In genomic region chr20:33730946-33731692, GRCh38 we compare ENCODE assay signal across 8 cellular contexts. TPM values are rescaled to one million over a fixed set of nuclear protein-coding genes. Genes with fewer than 3 reads are reported as not detected.
DNase-seq lines count a peak whose midpoint lies in the region; ATAC-seq, FAIRE-seq and TF ChIP-seq lines count a peak whose summit lies in the region.

No MANE protein-coding gene starts in this region.

- no peaks in the 10 kb centered on the region for H3K27me3 ChIP-seq in HCT116 (ENCODE audit: insufficient read depth, low read length)
- no peaks in the 10 kb centered on the region for H3K27me3 ChIP-seq in iPS DF 6.9 (ENCODE audit: control insufficient read depth, insufficient read depth, low read length)
- no peaks in the 10 kb centered on the region for H3K27me3 ChIP-seq in spleen (replicated peaks in 1 of 7)

- CTCF ChIA-PET in HCT116 (lab: Charles Lee), result no interaction called here

- H3K9ac ChIP-seq in HCT116 (ENCODE audit: low read length), result peak overlapping the region; percentile 49

- ATAC-seq in HCT116 (no peak), GM19455 (IDR thresholded peaks at IDR 0.05; ENCODE audit: unreplicated experiment) (no peak)

- H3K79me2 ChIP-seq in HCT116 (ENCODE audit: insufficient read depth, low read length), result peaks cover 11% of the 10 kb centered on the region; the same call in 1 of the 2 replicates

- no peaks in the 10 kb centered on the region for H3K9me2 ChIP-seq in HCT116 (ENCODE audit: insufficient read depth)

- H3K4me3 ChIP-seq in HCT116 (replicated peaks in 1 of 2; ENCODE audit: low read depth in 1 of 2, low read length in 2 of 2), result peak overlapping the region; percentile 41 to 51
- peak overlapping the region; percentile 15; the same call in 1 of the 2 replicates for H3K4me3 ChIP-seq in iPS DF 6.9 (ENCODE audit: low read length)
- peak overlapping the region; percentile 12 to 77 (median 53) for H3K4me3 ChIP-seq in spleen

- TF ChIP-seq POLR2A in HCT116 (IDR thresholded peaks at IDR 0.05; ENCODE audit: borderline replicate concordance, extremely low read depth, insufficient read depth, insufficient read length), result no peak
- no peak for TF ChIP-seq POLR2A in spleen (IDR thresholded peaks at IDR 0.05)

- peaks cover 18% of the 10 kb centered on the region for H3K4me1 Mint-ChIP-seq in activated T-helper 2 cell treated with anti-CD3 and anti-CD28 coated beads, Interferon-gamma antibody, Interleukin-2, Interleukin-4, amounts not matched to agents 10 μg/mL and 5 μg/mL and 100 μg/mL, durations not matched to agents 14 hours and 24 hours and 36 hours (ENCODE audit: low read depth)

- H3K4me2 ChIP-seq in HCT116 (ENCODE audit: low read length), result peak overlapping the region; percentile 73

- peaks cover 13% of the 10 kb centered on the region for H3K36me3 Mint-ChIP-seq in activated T-helper 2 cell treated with anti-CD3 and anti-CD28 coated beads, Interferon-gamma antibody, Interleukin-2, Interleukin-4, amounts not matched to agents 10 μg/mL and 5 μg/mL and 100 μg/mL, durations not matched to agents 14 hours and 24 hours and 36 hours (ENCODE audit: low read depth)

- intact Hi-C loops in HCT116 (cut with micrococcal nuclease), result loop anchor here (2.0 kb wide), 1 partner anchor 274 kb away; no protein-coding TSS in a partner anchor
- intact Hi-C loops in activated T-helper 2 cell treated with anti-CD3 and anti-CD28 coated beads, Interferon-gamma antibody, Interleukin-2, Interleukin-4, amounts not matched to agents 10 μg/mL and 5 μg/mL and 100 μg/mL, durations not matched to agents 14 hours and 24 hours and 36 hours (cut with micrococcal nuclease), result no loop called here
- intact Hi-C loops in spleen (cut with DNase I; ENCODE audit: low total_unique reads), result loop anchor here (10.0 kb wide), 1 partner anchor 104 kb away; no protein-coding TSS in a partner anchor

- H3K4me1 ChIP-seq in HCT116 (ENCODE audit: control insufficient read depth in 1 of 2, insufficient read depth in 2 of 2, low read length in 2 of 2), result peaks cover 23 to 30% of the 10 kb centered on the region in 2 experiments
- H3K4me1 ChIP-seq in iPS DF 6.9 (ENCODE audit: control insufficient read depth, insufficient read depth, low read length), result no peaks in the 10 kb centered on the region
- peaks cover 9 to 41% (median 29%) of the 10 kb centered on the region in 6 donors for H3K4me1 ChIP-seq in spleen

- H2AFZ ChIP-seq in HCT116 (ENCODE audit: low read depth, low read length, poor library complexity, severe bottlenecking), result peak overlapping the region; percentile 86

- TF ChIP-seq RAD21 in HCT116 (IDR thresholded peaks at IDR 0.05; ENCODE audit: low read depth), result no peak

- FAIRE-seq in HTR-8/SVneo (lab: Jason Lieb, UNC), result no peak

- H3K27me3 Mint-ChIP-seq in activated T-helper 2 cell treated with anti-CD3 and anti-CD28 coated beads, Interferon-gamma antibody, Interleukin-2, Interleukin-4, amounts not matched to agents 10 μg/mL and 5 μg/mL and 100 μg/mL, durations not matched to agents 14 hours and 24 hours and 36 hours (ENCODE audit: low read depth), result no peaks in the 10 kb centered on the region

- no TSS peak for BruUV-seq in HCT116 (replicated peaks; lab: Mats Ljungman, UMichigan)

- RAD21 ChIA-PET in HCT116 (lab: Charles Lee; ENCODE audit: low non-redundant PET in 1 of 2, low total read pairs in 2 of 2, uncharacterized antibody in 2 of 2, unreplicated experiment in 2 of 2), result no interaction called here

- peaks cover 0 to 2% of the 10 kb centered on the region in 2 experiments; a peak in 2 of 4 replicates for H3K9me3 ChIP-seq in HCT116 (ENCODE audit: control insufficient read depth in 1 of 2, insufficient read depth in 1 of 2, low read depth in 1 of 2, low read length in 2 of 2)
- H3K9me3 ChIP-seq in iPS DF 6.9 (ENCODE audit: control insufficient read depth, insufficient read depth, low read length), result no peaks in the 10 kb centered on the region
- H3K9me3 ChIP-seq in spleen, result peaks cover 0 to 8% (median 5%) of the 10 kb centered on the region in 8 donors

- H3K9me3 Mint-ChIP-seq in activated T-helper 2 cell treated with anti-CD3 and anti-CD28 coated beads, Interferon-gamma antibody, Interleukin-2, Interleukin-4, amounts not matched to agents 10 μg/mL and 5 μg/mL and 100 μg/mL, durations not matched to agents 14 hours and 24 hours and 36 hours, result peaks cover 7% of the 10 kb centered on the region

- peak overlapping the region; percentile 87 for H3K4me3 Mint-ChIP-seq in activated T-helper 2 cell treated with anti-CD3 and anti-CD28 coated beads, Interferon-gamma antibody, Interleukin-2, Interleukin-4, amounts not matched to agents 10 μg/mL and 5 μg/mL and 100 μg/mL, durations not matched to agents 14 hours and 24 hours and 36 hours (ENCODE audit: low read depth)

- peak overlapping the region; percentile 83 for H3K27ac ChIP-seq in HCT116 (ENCODE audit: low read depth, low read length)
- H3K27ac ChIP-seq in iPS DF 6.9 (ENCODE audit: low read length), result no peak overlapping the region
- peak overlapping the region; percentile 87 to 98 (median 95) for H3K27ac ChIP-seq in spleen

- TF ChIP-seq CTCF in HCT116 (IDR thresholded peaks at IDR 0.05 in 2 of 3, conservative IDR thresholded peaks at IDR 0.05 in 1 of 3; ENCODE audit: borderline replicate concordance in 1 of 3, insufficient read depth in 1 of 3, low read depth in 2 of 3, low read length in 2 of 3), result no peak
- TF ChIP-seq CTCF in spleen (IDR thresholded peaks at IDR 0.05 in 8 of 11, conservative IDR thresholded peaks at IDR 0.05 in 3 of 11), result no peak

- H3K36me3 ChIP-seq in HCT116 (ENCODE audit: control insufficient read depth in 1 of 2, insufficient read depth in 2 of 2, low read length in 2 of 2), result no peaks in the 10 kb centered on the region
- no peaks in the 10 kb centered on the region for H3K36me3 ChIP-seq in iPS DF 6.9 (ENCODE audit: control insufficient read depth, insufficient read depth, low read length)
- peaks cover 0 to under 1% (median 0%) of the 10 kb centered on the region in 6 donors for H3K36me3 ChIP-seq in spleen

- H4K20me1 ChIP-seq in HCT116 (ENCODE audit: insufficient read depth), result no peaks in the 10 kb centered on the region

- POLR2A ChIA-PET in HCT116 (lab: Charles Lee), result no interaction called here

- H3K27ac Mint-ChIP-seq in activated T-helper 2 cell treated with anti-CD3 and anti-CD28 coated beads, Interferon-gamma antibody, Interleukin-2, Interleukin-4, amounts not matched to agents 10 μg/mL and 5 μg/mL and 100 μg/mL, durations not matched to agents 14 hours and 24 hours and 36 hours, result peak overlapping the region; percentile 94

- no CpG with 5 or more reads among the region's 18 CpGs for WGBS in iPS DF 6.9 (ENCODE audit: insufficient coverage, insufficient read length)
- 80 to 82% (median 82%) methylated on average over 18 of the region's 18 CpGs for WGBS in spleen, 5 donors

- DNase-seq in HCT116 (ENCODE audit: low read depth, low spot score), result no peak
- no peak for DNase-seq in activated T-helper 2 cell treated with anti-CD3 and anti-CD28 coated beads, Interferon-gamma antibody, Interleukin-2, Interleukin-4, amounts not matched to agents 10 μg/mL and 5 μg/mL and 100 μg/mL, durations not matched to agents 14 hours and 24 hours and 36 hours (ENCODE audit: low spot score)
- no peak for DNase-seq in iPS DF 6.9 (ENCODE audit: low read depth, low spot score)
- DNase-seq in spleen, result no peak
- no peak for DNase-seq in HTR-8/SVneo (ENCODE audit: insufficient read length, low spot score)
- no peak for DNase-seq in NCI-H187 treated with DMSO at 0.1 percent for 48 hours (lab: John Stamatoyannopoulos, UW)
- DNase-seq in activated gamma-delta T cell (lab: John Stamatoyannopoulos, UW), result no peak

TF ChIP-seq in HCT116, 20 proteins besides CTCF, POLR2A, EP300 and RAD21 (continues in another document):
- no peak for TF ChIP-seq CEBPB (IDR thresholded peaks at IDR 0.05; ENCODE audit: low read depth)
- TF ChIP-seq YY1 (IDR thresholded peaks at IDR 0.05; ENCODE audit: extremely low read depth, insufficient replicate concordance, low read depth, low read length), result no peak
- no peak for TF ChIP-seq JUND (IDR thresholded peaks at IDR 0.05)
- TF ChIP-seq EZH2 (IDR thresholded peaks at IDR 0.05), result no peak
- no peak for TF ChIP-seq FOSL1 (IDR thresholded peaks at IDR 0.05; ENCODE audit: low read depth)
- no peak for TF ChIP-seq SRF (IDR thresholded peaks at IDR 0.05; ENCODE audit: low read depth)
- no peak for TF ChIP-seq SP1 (IDR thresholded peaks at IDR 0.05; ENCODE audit: low read depth)
- no peak for TF ChIP-seq CBX3 (IDR thresholded peaks at IDR 0.05; ENCODE audit: low read depth)

RNA-seq across cellular contexts. Expression of gene ZNF341, which starts 0.7 kb away (rescaled TPM):
- 4.9 TPM for total RNA-seq in HCT116 (2021; ENCODE audit: unreplicated experiment)
- 3.9 and 4.9 TPM in 2 replicates for polyA plus RNA-seq in HCT116 (2012)
- 6.8 and 7.0 TPM in 2 replicates for total RNA-seq in activated T-helper 2 cell treated with anti-CD3 and anti-CD28 coated beads, Interferon-gamma antibody, Interleukin-2, Interleukin-4, amounts not matched to agents 10 μg/mL and 5 μg/mL and 100 μg/mL, durations not matched to agents 14 hours and 24 hours and 36 hours
- total RNA-seq in spleen, result 1 to 10 TPM; 3.3 to 6.7 (median 4.4) TPM
- polyA plus RNA-seq in spleen, result 1 to 10 TPM; 2.3 to 5.9 (median 4.9) TPM

RNA-seq across cellular contexts. Expression of gene PXMP4, which starts 11.0 kb away (rescaled TPM):
- total RNA-seq in HCT116 (2021; ENCODE audit: unreplicated experiment) (9.6 TPM), spleen (10 to 100 TPM in 1 of 7 donors, 1 to 10 TPM in 6; 6.1 to 14.4 (median 7.5) TPM)
- 7.8 and 10.9 TPM in 2 replicates for polyA plus RNA-seq in HCT116 (2012)
- 7.4 TPM in 2 replicates for total RNA-seq in activated T-helper 2 cell treated with anti-CD3 and anti-CD28 coated beads, Interferon-gamma antibody, Interleukin-2, Interleukin-4, amounts not matched to agents 10 μg/mL and 5 μg/mL and 100 μg/mL, durations not matched to agents 14 hours and 24 hours and 36 hours
- polyA plus RNA-seq in spleen, result 1 to 10 TPM; 2.1 to 3.4 (median 3.4) TPM

RNA-seq across cellular contexts. Expression of gene E2F1, which starts 44.9 kb away (rescaled TPM):
- 30.9 TPM for total RNA-seq in HCT116 (2021; ENCODE audit: unreplicated experiment)
- polyA plus RNA-seq in HCT116 (2012), result 13.9 and 17.0 TPM in 2 replicates
- total RNA-seq in activated T-helper 2 cell treated with anti-CD3 and anti-CD28 coated beads, Interferon-gamma antibody, Interleukin-2, Interleukin-4, amounts not matched to agents 10 μg/mL and 5 μg/mL and 100 μg/mL, durations not matched to agents 14 hours and 24 hours and 36 hours, result 63.8 and 64.2 TPM in 2 replicates
- total RNA-seq in spleen, result 1 to 10 TPM; 2.5 to 6.9 (median 4.5) TPM
- polyA plus RNA-seq in spleen, result 1 to 10 TPM; 3.4 to 6.2 (median 5.6) TPM

RNA-seq across cellular contexts. Expression of gene NECAB3, which starts 56.9 kb away (rescaled TPM):
- total RNA-seq in HCT116 (2021; ENCODE audit: unreplicated experiment) (48.1 TPM), spleen (10 to 100 TPM; 14.0 to 39.0 (median 18.8) TPM)
- polyA plus RNA-seq in HCT116 (2012), result 27.2 and 28.1 TPM in 2 replicates
- total RNA-seq in activated T-helper 2 cell treated with anti-CD3 and anti-CD28 coated beads, Interferon-gamma antibody, Interleukin-2, Interleukin-4, amounts not matched to agents 10 μg/mL and 5 μg/mL and 100 μg/mL, durations not matched to agents 14 hours and 24 hours and 36 hours, result 27.0 and 30.1 TPM in 2 replicates
- 10 to 100 TPM in 2 of 3 donors, 1 to 10 TPM in 1; 8.6 to 22.7 (median 11.0) TPM for polyA plus RNA-seq in spleen
